ENCODE assay signal across 13 cellular contexts in genomic region chr6:143223895-143224294, GRCh38.
DNase-seq lines count a peak whose midpoint lies in the region; ATAC-seq and TF ChIP-seq lines count a peak whose summit lies in the region.
"Had no signal": no experiment of that assay in that cellular context is flagged by ENCODE, and none has a peak within 500 bp of the region (broad histone marks: within the 10 kb centered on the region; RNA-seq: fewer than 3 reads in every experiment).

No MANE protein-coding gene starts in this region.

- H3K36me3 ChIP-seq in esophagus muscularis mucosa: no peaks in the 10 kb centered on the region
- H3K36me3 ChIP-seq in testis (ENCODE audit: low read depth, missing control alignments): no peaks in the 10 kb centered on the region

- no peaks in the 10 kb centered on the region for H3K27me3 ChIP-seq in esophagus muscularis mucosa
- no peaks in the 10 kb centered on the region for H3K27me3 ChIP-seq in testis

- no peak for TF ChIP-seq EP300 in esophagus muscularis mucosa (IDR thresholded peaks at IDR 0.05)

- H3K9me3 ChIP-seq in esophagus muscularis mucosa (no peaks in the 10 kb centered on the region), testis (no peaks in the 10 kb centered on the region)

- H3K4me3 Mint-ChIP-seq in stimulated activated memory B cell treated with anti-CD40 and anti-IgM and Interleukin-4, amounts not matched to agents 10 μg/mL and 1 μg/mL and 100 μg/mL, for 72 hours: no peak overlapping the region
- H3K4me3 Mint-ChIP-seq: natural killer cell treated with Interleukin-12 subunit alpha and Interleukin-12 subunit beta and Interleukin-15 and Interleukin-18, amount 100 ng/mL, for 72 hours had no signal

- H3K4me3 ChIP-seq in esophagus muscularis mucosa (no peak overlapping the region), testis (no peak overlapping the region)

- DNase-seq in HEK293T (ENCODE audit: extremely low spot score) (peak; percentile 19), esophagus muscularis mucosa (ENCODE audit: extremely low spot score) (no peak), left lobe of liver (ENCODE audit: low spot score) (peak; percentile 89), testis (peak; percentile 28)
- no peak for DNase-seq in activated CD4-positive, alpha-beta T cell treated with anti-CD3 and anti-CD28 coated beads for 1 hour
- DNase-seq: activated CD4-positive, alpha-beta T cell treated with anti-CD3 and anti-CD28 coated beads, Interleukin-2, amount 50 U/mL, for 4 hours; activated naive CD4-positive, alpha-beta T cell treated with anti-CD3 and anti-CD28 coated beads, Interleukin-2, amount 50 U/mL, for 16 hours; cortex of kidney; SW 1271 had no signal

- no peak overlapping the region for H3K27ac Mint-ChIP-seq in stimulated activated memory B cell treated with anti-CD40 and anti-IgM and Interleukin-4, amounts not matched to agents 10 μg/mL and 1 μg/mL and 100 μg/mL, for 72 hours
- H3K27ac Mint-ChIP-seq: natural killer cell treated with Interleukin-12 subunit alpha and Interleukin-12 subunit beta and Interleukin-15 and Interleukin-18, amount 100 ng/mL, for 72 hours had no signal

- intact Hi-C loops in esophagus muscularis mucosa (cut with DNase I) (no loop called here), testis (cut with DNase I; ENCODE audit: low total_unique reads) (no loop called here)

- no peaks in the 10 kb centered on the region for H3K4me1 Mint-ChIP-seq in stimulated activated memory B cell treated with anti-CD40 and anti-IgM and Interleukin-4, amounts not matched to agents 10 μg/mL and 1 μg/mL and 100 μg/mL, for 72 hours

- CTCF ChIA-PET in HEK293T (lab: Yijun Ruan, JAX): no interaction called here

- no peak for TF ChIP-seq CTCF in esophagus muscularis mucosa (IDR thresholded peaks at IDR 0.05)
- no peak for TF ChIP-seq CTCF in testis (IDR thresholded peaks at IDR 0.05)

- ATAC-seq in left lobe of liver: peak; percentile 96
- ATAC-seq in stimulated activated memory B cell treated with anti-CD40 and anti-IgM and Interleukin-4, amounts not matched to agents 10 μg/mL and 1 μg/mL and 100 μg/mL, for 72 hours: no peak
- no peak for ATAC-seq in HG02973 (IDR thresholded peaks at IDR 0.05; ENCODE audit: unreplicated experiment)
- no peak for ATAC-seq in GM21526 (IDR thresholded peaks at IDR 0.05; ENCODE audit: low FRiP score, unreplicated experiment)
- ATAC-seq: natural killer cell treated with Interleukin-12 subunit alpha and Interleukin-12 subunit beta and Interleukin-15 and Interleukin-18, amount 100 ng/mL, for 72 hours had no signal

- 71% methylated on average over 8 of the region's 8 CpGs for WGBS in esophagus muscularis mucosa
- 61 to 77% methylated on average over 8 of the region's 8 CpGs for WGBS in testis, 2 donors

- no peak for TF ChIP-seq POLR2A in esophagus muscularis mucosa (IDR thresholded peaks at IDR 0.05; ENCODE audit: low read depth)
- no peak for TF ChIP-seq POLR2A in testis (IDR thresholded peaks at IDR 0.05)

- POLR2A ChIA-PET in HEK293T (lab: Yijun Ruan, JAX): no interaction called here

- H3K9me3 Mint-ChIP-seq in stimulated activated memory B cell treated with anti-CD40 and anti-IgM and Interleukin-4, amounts not matched to agents 10 μg/mL and 1 μg/mL and 100 μg/mL, for 72 hours: no peaks in the 10 kb centered on the region
- H3K9me3 Mint-ChIP-seq: natural killer cell treated with Interleukin-12 subunit alpha and Interleukin-12 subunit beta and Interleukin-15 and Interleukin-18, amount 100 ng/mL, for 72 hours had no signal

- peaks cover 40% of the 10 kb centered on the region for H3K36me3 Mint-ChIP-seq in stimulated activated memory B cell treated with anti-CD40 and anti-IgM and Interleukin-4, amounts not matched to agents 10 μg/mL and 1 μg/mL and 100 μg/mL, for 72 hours
- H3K36me3 Mint-ChIP-seq: natural killer cell treated with Interleukin-12 subunit alpha and Interleukin-12 subunit beta and Interleukin-15 and Interleukin-18, amount 100 ng/mL, for 72 hours had no signal

- peaks cover 33 to 44% (median 39%) of the 10 kb centered on the region in 4 donors for H3K4me1 ChIP-seq in esophagus muscularis mucosa
- peaks cover 6% of the 10 kb centered on the region for H3K4me1 ChIP-seq in testis

- H3K27ac ChIP-seq in esophagus muscularis mucosa (replicated peaks in 1 of 4) (peak overlapping the region; percentile 10 to 32 (median 22)), testis (no peak overlapping the region)

- H3K27me3 Mint-ChIP-seq in stimulated activated memory B cell treated with anti-CD40 and anti-IgM and Interleukin-4, amounts not matched to agents 10 μg/mL and 1 μg/mL and 100 μg/mL, for 72 hours: no peaks in the 10 kb centered on the region

TF ChIP-seq in HEK293T, 16 proteins besides CTCF, POLR2A, EP300 and RAD21:
- TF ChIP-seq FOXM1 (IDR thresholded peaks at IDR 0.05; ENCODE audit: borderline replicate concordance) (no peak), FOXA1 (IDR thresholded peaks at IDR 0.05) (no peak), ZNF384 (IDR thresholded peaks at IDR 0.05) (no peak), ELF4 (IDR thresholded peaks at IDR 0.05) (no peak), ARNT (IDR thresholded peaks at IDR 0.05) (no peak), LEF1 (IDR thresholded peaks at IDR 0.05; ENCODE audit: borderline replicate concordance) (no peak), SUZ12 (IDR thresholded peaks at IDR 0.05) (no peak), L3MBTL2 (conservative IDR thresholded peaks at IDR 0.05) (no peak), FOXK2 (IDR thresholded peaks at IDR 0.05) (no peak), HDGF (IDR thresholded peaks at IDR 0.05; ENCODE audit: borderline replicate concordance) (no peak), TARDBP (IDR thresholded peaks at IDR 0.05) (no peak), SP1 (IDR thresholded peaks at IDR 0.05) (no peak), NFRKB (IDR thresholded peaks at IDR 0.05) (no peak), BHLHE40 (IDR thresholded peaks at IDR 0.05; ENCODE audit: borderline replicate concordance) (no peak), PKNOX1 (IDR thresholded peaks at IDR 0.05) (no peak), CTBP1 (IDR thresholded peaks at IDR 0.05; ENCODE audit: borderline replicate concordance) (no peak)
TF ChIP-seq in HEK293T: peak in this region for 0.

Comparison
In these comparisons a context has a peak if more than half of its experiments do, and no peak if none do; other contexts are left out.
1. DNase-seq: peak in HEK293T (single experiment), left lobe of liver (single experiment) and testis (single experiment); none in esophagus muscularis mucosa (single experiment) and activated CD4-positive, alpha-beta T cell treated with anti-CD3 and anti-CD28 coated beads for 1 hour (single experiment).
2. H3K27ac ChIP-seq: peak in esophagus muscularis mucosa (4 of 4); none in testis (0 of 2).